21 cellular contexts compared by ENCODE assay signal in genomic region chr14:61556455-61556854, GRCh38.
"Had no signal": no experiment of that assay in that cellular context is flagged by ENCODE, and none has a peak within 500 bp of the region (broad histone marks: within the 10 kb centered on the region; RNA-seq: fewer than 3 reads in every experiment).

No MANE protein-coding gene starts in this region.

- H3K9me3 ChIP-seq: esophagus muscularis mucosa, left lung, prostate gland, right lobe of liver, thoracic aorta had no signal

- H3K4me2 ChIP-seq: hepatocyte had no signal

- H3K27me3 Mint-ChIP-seq: activated CD4-positive, alpha-beta T cell treated with anti-CD3 and anti-CD28 coated beads, Interleukin-2, amount 10 ng/mL, durations not matched to agents 24 days and 14 days had no signal

- H3K79me2 ChIP-seq: hepatocyte had no signal

- H3K27me3 ChIP-seq: cardiac muscle cell, esophagus muscularis mucosa, hepatocyte, left lung, right lobe of liver had no signal

- DNase-seq: activated CD4-positive, alpha-beta T cell treated with anti-CD3 and anti-CD28 coated beads, Interleukin-2, amount 10 ng/mL, durations not matched to agents 24 days and 14 days; activated CD4-positive, CD25-positive, alpha-beta regulatory T cell; activated CD8-positive, alpha-beta memory T cell treated with anti-CD3 and anti-CD28 coated beads, Interleukin-2, amount 50 U/mL, for 48 hours; activated CD8-positive, alpha-beta T cell treated with anti-CD3 and anti-CD28 coated beads, Interleukin-2, amount 10 ng/mL, durations not matched to agents 7 days and 5 days; activated naive CD4-positive, alpha-beta T cell treated with Interleukin-2 at 50 U/mL for 16 hours; dorsolateral prefrontal cortex; kidney; left lung; mammary epithelial cell; nephron progenitor cell; occipital lobe; SW 1271 had no signal

- H3K36me3 ChIP-seq: cardiac muscle cell, prostate gland, right lobe of liver, thoracic aorta had no signal

- H3K27ac ChIP-seq: cardiac muscle cell, dorsolateral prefrontal cortex, esophagus muscularis mucosa, hepatocyte, left lung, prostate gland, right lobe of liver, thoracic aorta had no signal

- ATAC-seq: activated CD8-positive, alpha-beta T cell treated with anti-CD3 and anti-CD28 coated beads, Interleukin-2, amount 10 ng/mL, durations not matched to agents 7 days and 5 days; left lung; right lobe of liver had no signal

- H3K4me3 ChIP-seq: cardiac muscle cell, dorsolateral prefrontal cortex, esophagus muscularis mucosa, hepatocyte, left lung, prostate gland, right lobe of liver, thoracic aorta had no signal

- FAIRE-seq: endometrium, kidney had no signal

- H2AFZ ChIP-seq: hepatocyte had no signal

- H3K4me3 Mint-ChIP-seq: activated CD4-positive, alpha-beta T cell treated with anti-CD3 and anti-CD28 coated beads, Interleukin-2, amount 10 ng/mL, durations not matched to agents 24 days and 14 days; activated CD8-positive, alpha-beta T cell treated with anti-CD3 and anti-CD28 coated beads, Interleukin-2, amount 10 ng/mL, durations not matched to agents 7 days and 5 days; activated T-helper 1 cell treated with anti-CD3 and anti-CD28 coated beads, Interleukin-12 subunit alpha, Interleukin-12 subunit beta, Interleukin-2, Interleukin-4 antibody, amounts not matched to agents 30 ng/mL and 10 ng/mL and 1 ng/mL, durations not matched to agents 14 hours and 24 hours and 36 hours; nephron progenitor cell; T-helper 2 cell treated with Interferon-gamma antibody and Interleukin-4, amounts not matched to agents 5 μg/mL and 100 μg/mL, for 36 hours had no signal

- H3K27ac Mint-ChIP-seq: activated CD4-positive, alpha-beta T cell treated with anti-CD3 and anti-CD28 coated beads, Interleukin-2, amount 10 ng/mL, durations not matched to agents 24 days and 14 days; activated CD8-positive, alpha-beta T cell treated with anti-CD3 and anti-CD28 coated beads, Interleukin-2, amount 10 ng/mL, durations not matched to agents 7 days and 5 days; nephron progenitor cell; T-helper 2 cell treated with Interferon-gamma antibody and Interleukin-4, amounts not matched to agents 5 μg/mL and 100 μg/mL, for 36 hours had no signal
